Comparison of ENCODE assay signal across 17 cellular contexts in genomic region chr11:101567086-101567485, GRCh38. TPM values are rescaled to one million over a fixed set of nuclear protein-coding genes. Genes with fewer than 3 reads are reported as not detected.
DNase-seq lines count a peak whose midpoint lies in the region; ATAC-seq and TF ChIP-seq lines count a peak whose summit lies in the region.
"Had no signal": no experiment of that assay in that cellular context is flagged by ENCODE, and none has a peak within 500 bp of the region (broad histone marks: within the 10 kb centered on the region; RNA-seq: fewer than 3 reads in every experiment).

No MANE protein-coding gene starts in this region.

- no peak overlapping the region for H3K27ac Mint-ChIP-seq in activated T-cell treated with anti-CD3 and anti-CD28 coated beads, Interleukin-2, amount 50 U/mL, for 72 hours

- H3K27me3 ChIP-seq in thyroid gland = no peaks in the 10 kb centered on the region
- H3K27me3 ChIP-seq: BLaER1 treated with 17β-estradiol and CSF1 and Interleukin-3, amounts not matched to agents 10 nM and 100 nM had no signal

- no peak overlapping the region for H3K4me3 Mint-ChIP-seq in activated T-cell treated with anti-CD3 and anti-CD28 coated beads, Interleukin-2, amount 50 U/mL, for 72 hours

- no peak for TF ChIP-seq CTCF in thyroid gland (IDR thresholded peaks at IDR 0.05)

- no peaks in the 10 kb centered on the region for H3K27me3 Mint-ChIP-seq in activated T-cell treated with anti-CD3 and anti-CD28 coated beads, Interleukin-2, amount 50 U/mL, for 72 hours (ENCODE audit: low read depth)

- ATAC-seq in activated T-cell treated with anti-CD3 and anti-CD28 coated beads, Interleukin-2, amount 50 U/mL, for 72 hours (replicated peaks in 1 of 2) = no peak

- H3K36me3 ChIP-seq in thyroid gland = no peaks in the 10 kb centered on the region
- H3K36me3 ChIP-seq: BLaER1 treated with 17β-estradiol and CSF1 and Interleukin-3, amounts not matched to agents 10 nM and 100 nM; HAP-1 had no signal

- H3K4me1 ChIP-seq in thyroid gland = peaks cover 9 to 10% of the 10 kb centered on the region in 2 donors
- H3K4me1 ChIP-seq: HAP-1 had no signal

- peaks cover 11% of the 10 kb centered on the region in 2 donors for H3K9me3 Mint-ChIP-seq in activated T-cell treated with anti-CD3 and anti-CD28 coated beads, Interleukin-2, amount 50 U/mL, for 72 hours

- WGBS in thyroid gland, 2 donors = 53 to 57% methylated on average over 3 to 5 of the region's 5 CpGs

- no peaks in the 10 kb centered on the region for H3K36me3 Mint-ChIP-seq in activated T-cell treated with anti-CD3 and anti-CD28 coated beads, Interleukin-2, amount 50 U/mL, for 72 hours (ENCODE audit: insufficient read depth in 2 of 2)

- no peak overlapping the region for H3K4me3 ChIP-seq in thyroid gland (replicated peaks in 1 of 3)
- H3K4me3 ChIP-seq: BLaER1 treated with 17β-estradiol and CSF1 and Interleukin-3, amounts not matched to agents 10 nM and 100 nM; HAP-1 had no signal

- intact Hi-C loops in thyroid gland (cut with DNase I) = no loop called here

- H3K9me3 ChIP-seq in thyroid gland = no peaks in the 10 kb centered on the region
- H3K9me3 ChIP-seq: BLaER1 treated with 17β-estradiol and CSF1 and Interleukin-3, amounts not matched to agents 10 nM and 100 nM; HAP-1 had no signal

- H3K4me1 Mint-ChIP-seq in activated T-cell treated with anti-CD3 and anti-CD28 coated beads, Interleukin-2, amount 50 U/mL, for 72 hours (ENCODE audit: low read depth) = no peaks in the 10 kb centered on the region

- no peak for TF ChIP-seq POLR2A in thyroid gland (IDR thresholded peaks at IDR 0.05)

- DNase-seq in NCI-H748 (lab: John Stamatoyannopoulos, UW; ENCODE audit: unreplicated experiment) = peak; percentile 27
- no peak for DNase-seq in NCI-H748 treated with DMSO at 0.1 percent for 48 hours (lab: John Stamatoyannopoulos, UW)
- peak; percentile 66 for DNase-seq in ecto neural progenitor cell (ENCODE audit: low spot score)
- DNase-seq in iPS-NIHi11 (ENCODE audit: low spot score) = peak; percentile 46
- peak in 1 of 2 donors; percentile 17 for DNase-seq in thyroid gland
- DNase-seq in activated T-cell treated with anti-CD3 and anti-CD28 coated beads, Interleukin-2, amount 50 U/mL, for 72 hours = no peak
- no peak for DNase-seq in NCI-H1048 (lab: John Stamatoyannopoulos, UW)
- no peak for DNase-seq in NCI-H187 (lab: John Stamatoyannopoulos, UW)
- DNase-seq: MV-4-11, NCI-H1436, NCI-H2081 treated with DMSO at 0.1 percent for 48 hours, NCI-H226, NCI-H526 treated with DMSO at 0.1 percent for 48 hours, SHP77 treated with DMSO at 0.1 percent for 48 hours had no signal

- H3K27ac ChIP-seq in thyroid gland = peak overlapping the region in 2 of 3 donors; percentile 47 to 53
- H3K27ac ChIP-seq: 22Rv1; BLaER1 treated with 17β-estradiol and CSF1 and Interleukin-3, amounts not matched to agents 10 nM and 100 nM had no signal

RNA-seq across cellular contexts. Expression of gene TRPC6, which starts 16.7 kb away (rescaled TPM):
- 10 to 100 TPM; 14.1 to 28.4 (median 19.4) TPM for total RNA-seq in thyroid gland
- not detected for total RNA-seq in activated T-cell treated with anti-CD3 and anti-CD28 coated beads, Interleukin-2, amount 50 U/mL, for 72 hours

Comparison
In these comparisons a context has a peak if more than half of its experiments do, and no peak if none do; other contexts are left out.
1. DNase-seq: peak in NCI-H748 (single experiment), ecto neural progenitor cell (single experiment) and iPS-NIHi11 (single experiment); none in NCI-H748 treated with DMSO at 0.1 percent for 48 hours (single experiment), activated T-cell treated with anti-CD3 and anti-CD28 coated beads, Interleukin-2, amount 50 U/mL, for 72 hours (0 of 2), NCI-H1048 (single experiment) and NCI-H187 (0 of 2).
2. RNA of gene TRPC6, which starts 16.7 kb away (total RNA-seq): 14.1 to 28.4 TPM in thyroid gland; not detected in activated T-cell treated with anti-CD3 and anti-CD28 coated beads, Interleukin-2, amount 50 U/mL, for 72 hours; every median in the first group is over 10 times any median in the second.